Comparison of ENCODE assay signal across 9 cellular contexts in genomic region chr14:36580856-36581831, GRCh38. TPM values are rescaled to one million over a fixed set of nuclear protein-coding genes. Genes with fewer than 3 reads are reported as not detected.
DNase-seq lines count a peak whose midpoint lies in the region; ATAC-seq, FAIRE-seq and TF ChIP-seq lines count a peak whose summit lies in the region.
"Had no signal": no experiment of that assay in that cellular context is flagged by ENCODE, and none has a peak within 500 bp of the region (broad histone marks: within the 10 kb centered on the region; RNA-seq: fewer than 3 reads in every experiment).

No MANE protein-coding gene starts in this region.

- CTCF ChIA-PET in H1 (lab: Charles Lee; ENCODE audit: partially characterized antibody) (interaction anchor here (0.7 to 27.3 kb wide), 4 partner anchors 14 to 120 kb away, joined by 3 to 395 read pairs (median 3); partner anchors contain the start of gene NKX2-1), T-cell (lab: Charles Lee) (no interaction called here)

- H2BK5ac ChIP-seq in H1 (ENCODE audit: low read depth, low read length), result no peak overlapping the region

- no peaks in the 10 kb centered on the region for H3K79me2 ChIP-seq in H1 (ENCODE audit: control insufficient read depth in 1 of 2, insufficient read depth in 2 of 2, low read length in 2 of 2)

- H4K91ac ChIP-seq in H1 (replicated peaks; ENCODE audit: insufficient read length, low read length), result no peak overlapping the region

- TF ChIP-seq POLR2A in H1 (IDR thresholded peaks at IDR 0.05; ENCODE audit: control extremely low read depth in 1 of 2, low read depth in 2 of 2, low read length in 2 of 2), result no peak

- FAIRE-seq in H1 (lab: Jason Lieb, UNC), result no peak

- no peak for TF ChIP-seq RAD21 in H1 (IDR thresholded peaks at IDR 0.05 in 1 of 2, conservative IDR thresholded peaks at IDR 0.05 in 1 of 2; ENCODE audit: low read depth in 2 of 2, low read length in 2 of 2)

- H3K4me3 ChIP-seq in H1 (ENCODE audit: extremely low read depth in 1 of 4, insufficient read depth in 2 of 4, low read depth in 3 of 4, low read length in 4 of 4) (peak overlapping the region in 3 of 4 experiments; percentile 19 to 58 (median 26); a peak in 7 of 8 replicates), mucosa of rectum (ENCODE audit: low read length in 2 of 2) (peak overlapping the region; percentile 55 to 56)
- H3K4me3 ChIP-seq: BLaER1 had no signal

- peak overlapping the region; percentile 48 to 81 for H3K4me2 ChIP-seq in H1 (ENCODE audit: insufficient read depth in 1 of 2, low read depth in 2 of 2, low read length in 2 of 2)
- H3K4me2 ChIP-seq: BLaER1 had no signal

- 0 out of 4 replicates have a peak, but pooled peaks of 1 of the 3 experiments have one; percentile 2 for TF ChIP-seq CTCF in H1 (IDR thresholded peaks at IDR 0.05; ENCODE audit: control extremely low read depth in 1 of 3, insufficient read depth in 1 of 3, low read depth in 1 of 3, low read length in 3 of 3)

- H3K18ac ChIP-seq in H1 (ENCODE audit: extremely low read depth, low read length), result no peak overlapping the region; the same call in none of the 2 replicates

- H3K23ac ChIP-seq in H1 (ENCODE audit: insufficient read length), result no peak overlapping the region

- H3K27me3 Mint-ChIP-seq in T-cell, result peaks cover 39 to 72% of the 10 kb centered on the region in 2 donors

- H2AK5ac ChIP-seq in H1 (ENCODE audit: low read depth, low read length), result no peak overlapping the region

- TF ChIP-seq EP300 in H1 (IDR thresholded peaks at IDR 0.05; ENCODE audit: borderline replicate concordance in 1 of 2, low read depth in 2 of 2, low read length in 2 of 2), result no peak

- H2BK120ac ChIP-seq in H1 (replicated peaks; ENCODE audit: low read depth, low read length), result no peak overlapping the region

- H3K9me3 ChIP-seq in H1 (ENCODE audit: insufficient read depth in 2 of 2, low read depth in 1 of 2, low read length in 1 of 2) (no peaks in the 10 kb centered on the region), mucosa of rectum (ENCODE audit: control insufficient read depth in 2 of 2, low read length in 2 of 2) (no peaks in the 10 kb centered on the region)

- no peak overlapping the region for H3K9ac ChIP-seq in H1 (replicated peaks in 1 of 4; ENCODE audit: extremely low read depth in 1 of 4, low read depth in 3 of 4, low read length in 3 of 4)
- no peak overlapping the region for H3K9ac ChIP-seq in mucosa of rectum (ENCODE audit: low read depth in 1 of 2, low read length in 2 of 2)
- H3K9ac ChIP-seq: BLaER1 had no signal

- H3K27ac ChIP-seq in H1 (ENCODE audit: low read depth, low read length), result no peak overlapping the region
- no peak overlapping the region for H3K27ac ChIP-seq in mucosa of rectum (ENCODE audit: low read depth in 2 of 2, low read length in 2 of 2)
- H3K27ac ChIP-seq: BLaER1 had no signal

- H2BK20ac ChIP-seq in H1 (ENCODE audit: low read length), result no peak overlapping the region

- no peaks in the 10 kb centered on the region for H3K9me3 Mint-ChIP-seq in T-cell

- H3K36me3 ChIP-seq in H1 (ENCODE audit: control insufficient read depth in 2 of 4, insufficient read depth in 4 of 4, low read length in 3 of 4) (peaks cover 0 to 8% (median 0%) of the 10 kb centered on the region in 4 experiments; a peak in 1 of 8 replicates), mucosa of rectum (ENCODE audit: control insufficient read depth in 2 of 2, insufficient read depth in 2 of 2, low read length in 2 of 2) (no peaks in the 10 kb centered on the region)
- H3K36me3 ChIP-seq: BLaER1 had no signal

- H3K4me3 Mint-ChIP-seq in T-cell, result peak overlapping the region in 1 of 3 donors; percentile 28

- H4K8ac ChIP-seq in H1 (ENCODE audit: extremely low read depth, insufficient read depth, low read length), result peak overlapping the region; percentile 51; the same call in 1 of the 2 replicates

- H3K79me1 ChIP-seq in H1 (ENCODE audit: low read depth, low read length), result no peaks in the 10 kb centered on the region

- no peak overlapping the region for H3K27ac Mint-ChIP-seq in T-cell

- H3K4me1 ChIP-seq in H1 (replicated peaks in 1 of 4; ENCODE audit: control insufficient read depth in 3 of 4, insufficient read depth in 4 of 4, low read length in 3 of 4), result peaks cover 0 to 21% (median 11%) of the 10 kb centered on the region in 4 experiments; a peak in 5 of 7 replicates
- peaks cover 4 to 7% of the 10 kb centered on the region in 2 donors for H3K4me1 ChIP-seq in mucosa of rectum (ENCODE audit: control insufficient read depth in 2 of 2, insufficient read depth in 2 of 2, low read length in 2 of 2)
- H3K4me1 ChIP-seq: BLaER1 had no signal

- no peak overlapping the region for H4K5ac ChIP-seq in H1 (ENCODE audit: insufficient read length, low read depth, low read length)

- H3K36me3 Mint-ChIP-seq in T-cell, result no peaks in the 10 kb centered on the region

- ATAC-seq in GM21367 (IDR thresholded peaks at IDR 0.05; ENCODE audit: unreplicated experiment), result no peak
- no peak for ATAC-seq in T-cell (replicated peaks in 1 of 4)

- H3K27me3 ChIP-seq in H1 (replicated peaks in 1 of 4; ENCODE audit: control insufficient read depth in 3 of 4, extremely low read depth in 1 of 4, insufficient read depth in 3 of 4, low read length in 3 of 4) (peaks cover 95 to 100% (median 97%) of the 10 kb centered on the region in 4 experiments), mucosa of rectum (ENCODE audit: control insufficient read depth in 2 of 2, insufficient read depth in 2 of 2, low read length in 2 of 2) (peaks cover 38 to 51% of the 10 kb centered on the region in 2 donors)

- WGBS in H1 (ENCODE audit: extremely low coverage in 1 of 2, insufficient coverage in 1 of 2, insufficient read length in 1 of 2, insufficient replicate concordance in 2 of 2, low coverage in 1 of 2, low lambda C conversion rate in 2 of 2, missing lambda C conversion rate in 1 of 2), 2 experiments, result 3% methylated on average over 100 of the region's 103 CpGs; no CpG with 5 or more reads in 1 of the 2 experiments

- peak; percentile 70 to 95 (median 85) for DNase-seq in NCI-H1417 (lab: John Stamatoyannopoulos, UW)
- no peak for DNase-seq in NCI-H1417 treated with DMSO at 0.1 percent for 48 hours (lab: John Stamatoyannopoulos, UW)
- peak; percentile 69 for DNase-seq in NCI-H2171 treated with DMSO at 0.1 percent for 48 hours (lab: John Stamatoyannopoulos, UW)
- DNase-seq in H1 (ENCODE audit: low read depth in 1 of 2, low spot score in 2 of 2), result peak in 1 of 2 experiments; percentile 74
- no peak for DNase-seq in Ammon's horn (ENCODE audit: low spot score)
- no peak for DNase-seq in T-cell

- POLR2A ChIA-PET in H1 (lab: Charles Lee; ENCODE audit: partially characterized antibody), result interaction anchor here (0.7 to 1.6 kb wide), 2 partner anchors 60 to 203 kb away, joined by 3 to 4 read pairs; no protein-coding TSS in a partner anchor
- POLR2A ChIA-PET in T-cell (lab: Charles Lee), result no interaction called here

- H2AFZ ChIP-seq in H1 (ENCODE audit: low read length), result no peak overlapping the region; the same call in 1 of the 2 replicates

- H3K4me1 Mint-ChIP-seq in T-cell, result no peaks in the 10 kb centered on the region

- H2BK12ac ChIP-seq in H1 (ENCODE audit: low read depth, low read length), result peak overlapping the region; percentile 35; the same call in 1 of the 2 replicates

- no peak overlapping the region for H3K14ac ChIP-seq in H1 (ENCODE audit: insufficient read length)

- no peak overlapping the region for H3K4ac ChIP-seq in H1 (replicated peaks; ENCODE audit: insufficient read length, low read depth, low read length)

- peaks cover 5% of the 10 kb centered on the region for H3K23me2 ChIP-seq in H1 (ENCODE audit: low read depth, low read length)

- no peak overlapping the region for H3K56ac ChIP-seq in H1 (replicated peaks; ENCODE audit: insufficient read length, low read depth, low read length)

- H2BK15ac ChIP-seq in H1 (ENCODE audit: low read length), result peak overlapping the region; percentile 53; the same call in 1 of the 2 replicates

- H4K20me1 ChIP-seq in H1 (replicated peaks in 1 of 2; ENCODE audit: control insufficient read depth in 1 of 2, insufficient read depth in 2 of 2, low read length in 2 of 2), result peaks cover 19 to 24% of the 10 kb centered on the region in 2 experiments
- H4K20me1 ChIP-seq: BLaER1 had no signal

TF ChIP-seq in H1, 55 proteins besides CTCF, POLR2A, EP300 and RAD21 (continues in another document):
- TF ChIP-seq JUN (IDR thresholded peaks at IDR 0.05; ENCODE audit: low read depth, low read length), result no peak
- peak; percentile 47 for TF ChIP-seq RNF2 (IDR thresholded peaks at IDR 0.05; ENCODE audit: borderline replicate concordance, low read depth, low read length, missing control alignments, poor library complexity, severe bottlenecking)

RNA-seq across cellular contexts. Expression of gene NKX2-8, which starts 1.3 kb away (rescaled TPM):
- total RNA-seq in H1 (2021; fragmentation: NEBNext Ultra II Directional; extraction: Animal tissue kit (Norgen Biotek cat#: 25700)), result not detected in 2 replicates
- not detected in 2 replicates for polyA plus RNA-seq in H1 (2011; rRNA removed)
- not detected for polyA plus RNA-seq in H1 (2011; cell fraction: cytosol; rRNA removed)
- polyA plus RNA-seq in H1 (2011; cell fraction: nucleus; rRNA removed), result not detected
- not detected in 4 replicates for polyA plus RNA-seq in H1 (2012, experiment 1 of 2)
- not detected for polyA plus RNA-seq in H1 (2012, experiment 2 of 2)
- polyA plus RNA-seq in H1 (2013, experiment 1 of 2), result 0.12 TPM
- 0.13 TPM for polyA plus RNA-seq in H1 (2013, experiment 2 of 2)
- polyA minus RNA-seq in H1 (2011; rRNA and poly(A)+ RNA removed), result not detected in 2 replicates
- polyA minus RNA-seq in H1 (2011; cell fraction: cytosol; rRNA and poly(A)+ RNA removed), result not detected
- not detected for polyA minus RNA-seq in H1 (2011; cell fraction: nucleus; rRNA and poly(A)+ RNA removed)
- not detected for total RNA-seq in T-cell

Comparison
In these comparisons a context has a peak if more than half of its experiments do, and no peak if none do; other contexts are left out.
1. DNase-seq: peak in NCI-H1417 (3 of 3) and NCI-H2171 treated with DMSO at 0.1 percent for 48 hours (single experiment); none in NCI-H1417 treated with DMSO at 0.1 percent for 48 hours (single experiment), Ammon's horn (single experiment) and T-cell (0 of 34).